ENCODE assay signal across 11 cellular contexts in the genomic region with DNA sequence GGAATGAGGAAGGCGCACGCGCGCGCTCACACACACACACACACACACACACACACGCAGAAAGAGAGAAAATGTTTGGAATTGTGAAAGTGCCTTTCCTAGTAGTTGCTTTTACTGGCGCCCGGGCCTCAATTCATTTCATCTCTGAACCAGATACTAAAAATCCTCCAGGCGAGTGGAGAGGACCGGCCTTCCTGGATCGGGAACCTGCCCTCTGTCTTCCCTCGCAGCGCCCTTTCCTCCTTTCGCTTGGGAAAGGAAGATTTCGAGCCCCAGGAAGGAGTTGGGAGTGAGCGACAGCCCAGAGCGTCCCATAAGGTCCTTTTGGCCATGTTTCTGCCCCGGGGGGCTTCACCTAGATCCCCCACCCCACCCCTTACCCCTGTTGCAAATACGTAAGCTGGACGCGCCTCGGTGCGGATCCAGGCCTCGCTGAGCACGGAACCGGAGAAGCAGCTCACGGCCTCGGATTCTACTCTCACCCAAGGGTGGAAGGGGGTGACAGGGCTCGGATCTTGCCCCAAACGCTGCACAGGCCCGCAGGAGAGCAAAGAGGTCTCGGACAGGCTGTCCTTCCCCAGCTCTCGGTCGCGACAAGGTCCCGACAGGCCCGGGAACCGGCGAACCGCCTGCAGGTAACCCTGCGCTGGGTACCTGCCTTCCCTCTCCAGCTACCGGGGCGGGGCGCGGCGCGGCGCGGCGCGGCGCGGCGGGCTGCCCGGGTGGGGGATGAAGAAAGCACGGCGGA. TPM values are rescaled to one million over a fixed set of nuclear protein-coding genes. Genes with fewer than 3 reads are reported as not detected.
DNase-seq lines count a peak whose midpoint lies in the region; ATAC-seq, FAIRE-seq and TF ChIP-seq lines count a peak whose summit lies in the region.
"Had no signal": no experiment of that assay in that cellular context is flagged by ENCODE, and none has a peak within 500 bp of the region (broad histone marks: within the 10 kb centered on the region; RNA-seq: fewer than 3 reads in every experiment).

No MANE protein-coding gene starts in this region.

- peaks cover 2% of the 10 kb centered on the region; the same call in 1 of the 2 replicates for H3K4me1 ChIP-seq in HAP-1
- H3K4me1 ChIP-seq in mammary epithelial cell (ENCODE audit: insufficient read depth, low read length), result peaks cover 9% of the 10 kb centered on the region
- 0 out of 2 replicates have a peak, but pooled peaks cover 11% of the 10 kb centered on the region for H3K4me1 ChIP-seq in HepG2 (ENCODE audit: insufficient read depth, low read length)
- peaks cover 0 to 15% (median 8%) of the 10 kb centered on the region in 6 donors for H3K4me1 ChIP-seq in spleen

- dilution Hi-C loops in mammary epithelial cell (cut with HindIII; ENCODE audit: low sequenced_read_pairs), result no loop called here

- no peak for TF ChIP-seq POLR2A in HepG2 (IDR thresholded peaks at IDR 0.05; ENCODE audit: insufficient read depth in 1 of 2, low read depth in 2 of 2, low read length in 2 of 2)
- TF ChIP-seq POLR2A in spleen (IDR thresholded peaks at IDR 0.05), result no peak

- TF ChIP-seq CTCF in mammary epithelial cell (conservative IDR thresholded peaks at IDR 0.05 in 1 of 2, IDR thresholded peaks at IDR 0.05 in 1 of 2; ENCODE audit: extremely low read depth in 1 of 2, insufficient read depth in 1 of 2, low read depth in 1 of 2, low read length in 2 of 2), result no peak
- no peak for TF ChIP-seq CTCF in HepG2 (CRISPR knock-in tag; IDR thresholded peaks at IDR 0.05)
- TF ChIP-seq CTCF in spleen (IDR thresholded peaks at IDR 0.05 in 8 of 11, conservative IDR thresholded peaks at IDR 0.05 in 3 of 11), result no peak

- H3K9me3 ChIP-seq in HAP-1, result no peaks in the 10 kb centered on the region
- H3K9me3 ChIP-seq in mammary epithelial cell (replicated peaks; ENCODE audit: insufficient read depth, low read length), result no peaks in the 10 kb centered on the region
- no peaks in the 10 kb centered on the region for H3K9me3 ChIP-seq in HepG2 (ENCODE audit: low read length)
- H3K9me3 ChIP-seq in spleen, result peaks cover 0 to under 1% (median 0%) of the 10 kb centered on the region in 8 donors

- peak overlapping the region; percentile 97 for H3K4me2 ChIP-seq in mammary epithelial cell (ENCODE audit: insufficient read depth, low read depth, low read length)
- peak overlapping the region; percentile 68 for H3K4me2 ChIP-seq in HepG2 (ENCODE audit: low read depth, low read length)

- no peak for DNase-seq in HAP-1 (ENCODE audit: low spot score in 2 of 2)
- DNase-seq in mammary epithelial cell, result peak; percentile 20
- no peak for DNase-seq in HepG2 (ENCODE audit: low spot score)
- no peak for DNase-seq in spleen
- no peak for DNase-seq in globus pallidus (ENCODE audit: low spot score)
- no peak for DNase-seq in DMS79 treated with DMSO at 0.1 percent for 48 hours (lab: John Stamatoyannopoulos, UW)
- DNase-seq: hippocampal formation, NCI-H446 treated with DMSO at 0.1 percent for 48 hours had no signal

- no peak for FAIRE-seq in HepG2 (lab: Jason Lieb, UNC)

- H3K27ac ChIP-seq in mammary epithelial cell (ENCODE audit: insufficient read depth, low read depth, low read length), result peak overlapping the region; percentile 26
- H3K27ac ChIP-seq in HepG2 (ENCODE audit: extremely low read length, insufficient read depth, low read length), result no peak overlapping the region
- no peak overlapping the region for H3K27ac ChIP-seq in spleen

- no peak for TF ChIP-seq RAD21 in HepG2 (CRISPR knock-in tag; IDR thresholded peaks at IDR 0.05)

- ATAC-seq in HepG2 (peak; percentile 39; the same call in 2 of the 3 replicates), HG02852 (IDR thresholded peaks at IDR 0.05; ENCODE audit: unreplicated experiment) (no peak), HG03354 (IDR thresholded peaks at IDR 0.05; ENCODE audit: poor library complexity, severe bottlenecking, unreplicated experiment) (no peak)

- peak overlapping the region; percentile 25 for H3K4me3 ChIP-seq in HAP-1
- H3K4me3 ChIP-seq in mammary epithelial cell (replicated peaks in 1 of 3; ENCODE audit: insufficient read depth in 1 of 3, low read depth in 2 of 3, low read length in 3 of 3), result peak overlapping the region; percentile 49 to 59 (median 58)
- H3K4me3 ChIP-seq in HepG2 (replicated peaks in 1 of 3; ENCODE audit: insufficient read depth in 1 of 3, low read depth in 2 of 3, low read length in 3 of 3), result peak overlapping the region; percentile 22 to 62 (median 34); a peak in 4 of 6 replicates
- peak overlapping the region in 7 of 8 donors; percentile 17 to 59 (median 28) for H3K4me3 ChIP-seq in spleen

- intact Hi-C loops in mammary epithelial cell (cut with micrococcal nuclease), result no loop called here
- intact Hi-C loops in HepG2 (cut with micrococcal nuclease; ENCODE audit: unreplicated experiment), result no loop called here
- intact Hi-C loops in spleen (cut with DNase I; ENCODE audit: low total_unique reads), result no loop called here

- 8% methylated on average over 18 of the region's 57 CpGs for WGBS in mammary epithelial cell (ENCODE audit: low coverage, missing lambda C conversion rate)
- 93% methylated on average over 44 of the region's 57 CpGs for WGBS in HepG2 (ENCODE audit: low lambda C conversion rate)
- WGBS in spleen, 5 donors, result 17 to 25% (median 19%) methylated on average over 22 to 57 of the region's 57 CpGs

- no peak for TF ChIP-seq EP300 in HepG2 (IDR thresholded peaks at IDR 0.05; ENCODE audit: low read depth in 2 of 2, low read length in 2 of 2)
- TF ChIP-seq EP300 in HepG2 (CRISPR knock-in tag; IDR thresholded peaks at IDR 0.05; ENCODE audit: borderline replicate concordance), result no peak

- CTCF ChIA-PET in mammary epithelial cell (lab: Charles Lee; ENCODE audit: low non-redundant PET), result interaction anchor here (0.6 to 1.0 kb wide), 2 partner anchors 8 to 662 kb away, joined by 3 to 9 read pairs; a partner anchor contains a TSS
- CTCF ChIA-PET in HepG2 (lab: Yijun Ruan, JAX; ENCODE audit: low intra/inter-chr PET ratio, low total read pairs), result no interaction called here

- no peaks in the 10 kb centered on the region for H3K36me3 ChIP-seq in HAP-1 (replicated peaks)
- no peaks in the 10 kb centered on the region for H3K36me3 ChIP-seq in mammary epithelial cell (ENCODE audit: insufficient read depth, low read length)
- H3K36me3 ChIP-seq in HepG2 (replicated peaks in 1 of 2; ENCODE audit: control insufficient read depth in 1 of 2, insufficient read depth in 2 of 2, low read length in 2 of 2), result no peaks in the 10 kb centered on the region
- H3K36me3 ChIP-seq in spleen, result no peaks in the 10 kb centered on the region

- H4K20me1 ChIP-seq in mammary epithelial cell (ENCODE audit: insufficient read depth, low read length) (no peaks in the 10 kb centered on the region), HepG2 (ENCODE audit: insufficient read depth, low read length) (no peaks in the 10 kb centered on the region)

- H3K79me2 ChIP-seq in mammary epithelial cell (ENCODE audit: insufficient read depth, low read length) (no peaks in the 10 kb centered on the region), HepG2 (ENCODE audit: insufficient read depth, low read length) (no peaks in the 10 kb centered on the region)

- POLR2A ChIA-PET in HepG2 (lab: Yijun Ruan, JAX), result interaction anchor here (0.6 kb wide), 1 partner anchor 119 kb away, joined by 3 read pairs; no protein-coding TSS in a partner anchor

- in situ Hi-C loops in HAP-1 (cut with MboI; ENCODE audit: low sequenced_read_pairs) (no loop called here), mammary epithelial cell (cut with MboI; ENCODE audit: low sequenced_read_pairs in 2 of 2) (loop anchor here (25.0 kb wide), 2 partner anchors 445 to 695 kb away; no protein-coding TSS in a partner anchor), HepG2 (cut with HindIII; ENCODE audit: extremely low pct_ligation_motif_present, low pct_unique_long_range_greater_than_20kb) (no loop called here)

- BruUV-seq in mammary epithelial cell (replicated peaks; lab: Mats Ljungman, UMichigan) (no TSS peak), HepG2 (replicated peaks; lab: Mats Ljungman, UMichigan) (no TSS peak)

- H3K9ac ChIP-seq in mammary epithelial cell (ENCODE audit: insufficient read depth, low read length) (peak overlapping the region; percentile 62), HepG2 (ENCODE audit: insufficient read depth, low read depth, low read length) (no peak overlapping the region)

- H3K27me3 ChIP-seq in HAP-1 (ENCODE audit: low read depth), result peaks cover 3% of the 10 kb centered on the region
- H3K27me3 ChIP-seq in mammary epithelial cell (ENCODE audit: insufficient read depth, low read length), result no peaks in the 10 kb centered on the region
- H3K27me3 ChIP-seq in HepG2 (ENCODE audit: control insufficient read depth in 1 of 2, insufficient read depth in 2 of 2, low read length in 2 of 2), result no peaks in the 10 kb centered on the region
- peaks cover 2 to 100% (median 92%) of the 10 kb centered on the region in 7 donors for H3K27me3 ChIP-seq in spleen (replicated peaks in 1 of 7)

- H2AFZ ChIP-seq in mammary epithelial cell (ENCODE audit: low read depth, low read length) (peak overlapping the region; percentile 90), HepG2 (ENCODE audit: low read length) (no peak overlapping the region)

RNA-seq across cellular contexts. Expression of a gene that starts 8.0 kb away (rescaled TPM):
- total RNA-seq in mammary epithelial cell, result 10 to 100 TPM; 30.7 to 33.8 TPM
- polyA plus RNA-seq in mammary epithelial cell, result 13.3 TPM
- 24.5 TPM for polyA minus RNA-seq in mammary epithelial cell
- 17.2 and 27.1 TPM in 2 replicates for total RNA-seq in HepG2 (2016; rRNA removed; fragmentation: Illumina TruSeq; extraction: Trizol)
- 3.5 and 4.1 TPM in 2 replicates for total RNA-seq in HepG2 (2016; cell fraction: cytosol; rRNA removed; fragmentation: Illumina TruSeq; extraction: Trizol; ENCODE audit: low read depth)
- 13.7 and 27.3 TPM in 2 replicates for total RNA-seq in HepG2 (2016; cell fraction: insoluble cytoplasmic fraction; rRNA removed; fragmentation: Illumina TruSeq; extraction: Trizol)
- total RNA-seq in HepG2 (2016; cell fraction: membrane; rRNA removed; fragmentation: Illumina TruSeq; extraction: Trizol), result 9.0 and 9.4 TPM in 2 replicates
- total RNA-seq in HepG2 (2016; cell fraction: nucleus; rRNA removed; fragmentation: Illumina TruSeq; extraction: Trizol), result 39.2 and 46.8 TPM in 2 replicates
- 38.1 and 42.4 TPM in 2 replicates for polyA plus RNA-seq in HepG2 (2011; rRNA removed)
- polyA plus RNA-seq in HepG2 (2011; cell fraction: cytosol; rRNA removed), result 12.5 and 15.0 TPM in 2 replicates
- 179 and 200 TPM in 2 replicates for polyA plus RNA-seq in HepG2 (2011; cell fraction: nucleus; rRNA removed)
- polyA plus RNA-seq in HepG2 (2012), result 34.8 and 37.9 TPM in 2 replicates
- 1.0 and 1.1 TPM in 2 replicates for polyA plus RNA-seq in HepG2 (2016; cell fraction: cytosol; fragmentation: Illumina TruSeq; extraction: Trizol; ENCODE audit: low read depth)
- 16.8 and 21.4 TPM in 2 replicates for polyA plus RNA-seq in HepG2 (2016; cell fraction: insoluble cytoplasmic fraction; fragmentation: Illumina TruSeq; extraction: Trizol; ENCODE audit: low read depth)
- polyA plus RNA-seq in HepG2 (2016; cell fraction: membrane; fragmentation: Illumina TruSeq; extraction: Trizol; ENCODE audit: low read depth), result 3.9 and 4.1 TPM in 2 replicates
- 123 and 124 TPM in 2 replicates for polyA plus RNA-seq in HepG2 (2016; cell fraction: nucleus; fragmentation: Illumina TruSeq; extraction: Trizol; ENCODE audit: insufficient read depth, low read depth)
- polyA minus RNA-seq in HepG2 (2011; rRNA and poly(A)+ RNA removed; ENCODE audit: low replicate concordance), result 41.2 and 72.3 TPM in 2 replicates
- polyA minus RNA-seq in HepG2 (2011; cell fraction: cytosol; rRNA and poly(A)+ RNA removed), result 22.2 and 24.4 TPM in 2 replicates
- polyA minus RNA-seq in HepG2 (2011; cell fraction: nucleus; rRNA and poly(A)+ RNA removed), result 128 and 133 TPM in 2 replicates
- total RNA-seq in spleen, result 10 to 100 TPM; 10.2 to 22.1 (median 16.3) TPM
- 1 to 10 TPM; 3.1 to 6.9 (median 3.5) TPM for polyA plus RNA-seq in spleen
- polyA plus RNA-seq: IgD-negative memory B cell had no signal

Comparison
In these comparisons a context has a peak if more than half of its experiments do, and no peak if none do; other contexts are left out.
1. in situ Hi-C loops: an anchor here in mammary epithelial cell (25.0 kb wide); none called in HAP-1 and HepG2.